In the genomic region with DNA sequence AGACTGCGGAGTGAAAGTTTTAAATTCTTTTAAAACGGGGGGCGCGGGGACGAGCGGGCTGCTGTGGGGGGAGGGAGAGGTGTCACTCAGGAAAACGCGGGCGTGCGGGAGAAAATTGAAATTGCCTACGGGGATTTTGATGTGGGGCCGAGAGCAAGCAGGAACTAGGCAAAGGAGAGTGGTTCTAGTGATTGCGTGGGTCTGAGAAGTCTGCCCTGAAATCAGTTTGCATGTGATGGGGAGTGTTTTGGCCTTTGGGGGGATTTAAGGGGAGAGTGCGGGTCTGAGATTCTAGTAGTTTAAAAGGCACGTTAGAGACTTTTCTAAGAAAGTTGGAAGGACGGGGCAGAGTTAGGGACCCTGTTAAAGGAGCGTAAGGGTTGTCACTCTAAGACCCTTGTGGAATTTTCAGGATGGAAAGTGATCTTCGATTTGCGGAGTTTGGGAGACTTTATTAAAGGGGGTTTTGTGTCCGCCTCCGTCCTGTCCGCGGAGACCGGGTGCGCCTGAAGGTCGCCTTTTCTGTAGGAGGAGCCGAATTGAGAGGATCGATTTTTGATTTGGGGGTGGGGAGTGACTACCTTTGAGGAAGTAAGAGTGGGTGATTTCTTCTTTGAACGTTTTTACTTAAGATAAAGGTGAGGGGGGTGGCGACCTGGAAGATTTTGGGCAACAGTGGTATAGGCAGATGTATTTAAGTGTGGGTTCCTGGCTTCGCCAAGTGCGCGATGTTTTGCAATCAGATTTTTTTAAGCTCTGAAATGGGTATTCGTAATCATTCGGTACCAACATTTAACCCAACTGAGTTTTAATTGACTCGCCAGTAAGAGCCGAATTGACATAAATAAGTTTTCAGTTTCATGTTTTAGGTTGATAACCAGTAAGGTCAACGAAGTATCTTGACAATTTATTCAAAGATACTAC, we compare ENCODE assay signal across 8 cellular contexts. TPM values are rescaled to one million over a fixed set of nuclear protein-coding genes. Genes with fewer than 3 reads are reported as not detected.
DNase-seq lines count a peak whose midpoint lies in the region; ATAC-seq and TF ChIP-seq lines count a peak whose summit lies in the region.

No MANE protein-coding gene starts in this region.

- H3K27me3 ChIP-seq in upper lobe of left lung = no peaks in the 10 kb centered on the region

- H3K4me3 ChIP-seq in coronary artery (peak overlapping the region; percentile 90), mesodermal cell (ENCODE audit: extremely low read depth, insufficient read depth, low read length, poor library complexity, severe bottlenecking) (peak overlapping the region; percentile 92), upper lobe of left lung (peak overlapping the region; percentile 67 to 89 (median 72))

- peak; percentile 15 for ATAC-seq in HG03135 (IDR thresholded peaks at IDR 0.05; ENCODE audit: unreplicated experiment)
- peak; percentile 15 for ATAC-seq in SK-N-SH treated with all-trans-retinoic acid at 6 μM for 48 hours
- ATAC-seq in upper lobe of left lung (ENCODE audit: low FRiP score in 2 of 2) = peak; percentile 19 to 29

- H3K9me3 ChIP-seq in mesodermal cell (ENCODE audit: control insufficient read depth, low read length) (no peaks in the 10 kb centered on the region), upper lobe of left lung (no peaks in the 10 kb centered on the region)

- peaks cover 4% of the 10 kb centered on the region for H3K36me3 ChIP-seq in mesodermal cell (ENCODE audit: control insufficient read depth, insufficient read depth, low read length)
- H3K36me3 ChIP-seq in upper lobe of left lung = no peaks in the 10 kb centered on the region

- H3K4me1 ChIP-seq in mesodermal cell (ENCODE audit: control insufficient read depth, insufficient read depth, low read length, poor library complexity, severe bottlenecking) (peaks cover 22% of the 10 kb centered on the region), upper lobe of left lung (peaks cover 10 to 40% (median 21%) of the 10 kb centered on the region in 4 donors)

- DNase-seq in DMS53 (lab: John Stamatoyannopoulos, UW) = peak; percentile 50
- no peak for DNase-seq in DMS53 treated with DMSO at 0.1 percent for 48 hours (lab: John Stamatoyannopoulos, UW; ENCODE audit: unreplicated experiment)
- DNase-seq in coronary artery (ENCODE audit: low spot score) = no peak
- peak; percentile 20 to 22 for DNase-seq in upper lobe of left lung
- DNase-seq in amniotic stem cell (lab: John Stamatoyannopoulos, UW) = no peak

- TF ChIP-seq CTCF in coronary artery (IDR thresholded peaks at IDR 0.05) = no peak
- TF ChIP-seq CTCF in upper lobe of left lung (IDR thresholded peaks at IDR 0.05) = no peak

- TF ChIP-seq EP300 in upper lobe of left lung (IDR thresholded peaks at IDR 0.05) = no peak

- peak overlapping the region; percentile 95 to 97 for H3K27ac ChIP-seq in coronary artery
- peak overlapping the region; percentile 100 for H3K27ac ChIP-seq in mesodermal cell (ENCODE audit: low read depth, low read length, severe bottlenecking)
- peak overlapping the region; percentile 92 to 98 (median 95) for H3K27ac ChIP-seq in upper lobe of left lung

- 1 to 2% methylated on average over 19 to 30 of the region's 38 CpGs for WGBS in mesodermal cell (ENCODE audit: insufficient coverage in 2 of 2), 2 experiments
- 2% methylated on average over 38 of the region's 38 CpGs for WGBS in upper lobe of left lung, 2 donors

- TF ChIP-seq POLR2A in upper lobe of left lung (IDR thresholded peaks at IDR 0.05) = no peak

TF ChIP-seq in SK-N-SH treated with all-trans-retinoic acid at 6 μM for 48 hours, 23 proteins besides CTCF, POLR2A, EP300 and RAD21 (continues in another document):
- TF ChIP-seq, protein P1, sequence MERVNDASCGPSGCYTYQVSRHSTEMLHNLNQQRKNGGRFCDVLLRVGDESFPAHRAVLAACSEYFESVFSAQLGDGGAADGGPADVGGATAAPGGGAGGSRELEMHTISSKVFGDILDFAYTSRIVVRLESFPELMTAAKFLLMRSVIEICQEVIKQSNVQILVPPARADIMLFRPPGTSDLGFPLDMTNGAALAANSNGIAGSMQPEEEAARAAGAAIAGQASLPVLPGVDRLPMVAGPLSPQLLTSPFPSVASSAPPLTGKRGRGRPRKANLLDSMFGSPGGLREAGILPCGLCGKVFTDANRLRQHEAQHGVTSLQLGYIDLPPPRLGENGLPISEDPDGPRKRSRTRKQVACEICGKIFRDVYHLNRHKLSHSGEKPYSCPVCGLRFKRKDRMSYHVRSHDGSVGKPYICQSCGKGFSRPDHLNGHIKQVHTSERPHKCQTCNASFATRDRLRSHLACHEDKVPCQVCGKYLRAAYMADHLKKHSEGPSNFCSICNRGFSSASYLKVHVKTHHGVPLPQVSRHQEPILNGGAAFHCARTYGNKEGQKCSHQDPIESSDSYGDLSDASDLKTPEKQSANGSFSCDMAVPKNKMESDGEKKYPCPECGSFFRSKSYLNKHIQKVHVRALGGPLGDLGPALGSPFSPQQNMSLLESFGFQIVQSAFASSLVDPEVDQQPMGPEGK (CRISPR knock-in tag; IDR thresholded peaks at IDR 0.05; ENCODE audit: borderline replicate concordance) = no peak
- TF ChIP-seq, protein P2, sequence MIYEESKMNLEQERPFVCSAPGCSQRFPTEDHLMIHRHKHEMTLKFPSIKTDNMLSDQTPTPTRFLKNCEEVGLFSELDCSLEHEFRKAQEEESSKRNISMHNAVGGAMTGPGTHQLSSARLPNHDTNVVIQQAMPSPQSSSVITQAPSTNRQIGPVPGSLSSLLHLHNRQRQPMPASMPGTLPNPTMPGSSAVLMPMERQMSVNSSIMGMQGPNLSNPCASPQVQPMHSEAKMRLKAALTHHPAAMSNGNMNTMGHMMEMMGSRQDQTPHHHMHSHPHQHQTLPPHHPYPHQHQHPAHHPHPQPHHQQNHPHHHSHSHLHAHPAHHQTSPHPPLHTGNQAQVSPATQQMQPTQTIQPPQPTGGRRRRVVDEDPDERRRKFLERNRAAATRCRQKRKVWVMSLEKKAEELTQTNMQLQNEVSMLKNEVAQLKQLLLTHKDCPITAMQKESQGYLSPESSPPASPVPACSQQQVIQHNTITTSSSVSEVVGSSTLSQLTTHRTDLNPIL (CRISPR knock-in tag; IDR thresholded peaks at IDR 0.05; ENCODE audit: low read depth) = no peak
- TF ChIP-seq, protein P3, sequence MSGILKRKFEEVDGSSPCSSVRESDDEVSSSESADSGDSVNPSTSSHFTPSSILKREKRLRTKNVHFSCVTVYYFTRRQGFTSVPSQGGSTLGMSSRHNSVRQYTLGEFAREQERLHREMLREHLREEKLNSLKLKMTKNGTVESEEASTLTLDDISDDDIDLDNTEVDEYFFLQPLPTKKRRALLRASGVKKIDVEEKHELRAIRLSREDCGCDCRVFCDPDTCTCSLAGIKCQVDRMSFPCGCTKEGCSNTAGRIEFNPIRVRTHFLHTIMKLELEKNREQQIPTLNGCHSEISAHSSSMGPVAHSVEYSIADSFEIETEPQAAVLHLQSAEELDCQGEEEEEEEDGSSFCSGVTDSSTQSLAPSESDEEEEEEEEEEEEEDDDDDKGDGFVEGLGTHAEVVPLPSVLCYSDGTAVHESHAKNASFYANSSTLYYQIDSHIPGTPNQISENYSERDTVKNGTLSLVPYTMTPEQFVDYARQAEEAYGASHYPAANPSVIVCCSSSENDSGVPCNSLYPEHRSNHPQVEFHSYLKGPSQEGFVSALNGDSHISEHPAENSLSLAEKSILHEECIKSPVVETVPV (CRISPR knock-in tag; IDR thresholded peaks at IDR 0.05) = no peak
- TF ChIP-seq ZFP30 (CRISPR knock-in tag; IDR thresholded peaks at IDR 0.05) = no peak
- TF ChIP-seq PPARA (CRISPR knock-in tag; IDR thresholded peaks at IDR 0.05; ENCODE audit: borderline replicate concordance) = no peak
- TF ChIP-seq TOX (CRISPR knock-in tag; IDR thresholded peaks at IDR 0.05; ENCODE audit: borderline replicate concordance) = no peak
- TF ChIP-seq GLIS3 (CRISPR knock-in tag; IDR thresholded peaks at IDR 0.05) = no peak
- no peak for TF ChIP-seq ZFP3 (CRISPR knock-in tag; IDR thresholded peaks at IDR 0.05)
- no peak for TF ChIP-seq ZNF565 (CRISPR knock-in tag; conservative IDR thresholded peaks at IDR 0.05; ENCODE audit: low read depth)
- TF ChIP-seq RARB (CRISPR knock-in tag; IDR thresholded peaks at IDR 0.05) = no peak
- no peak for TF ChIP-seq ZNF8 (CRISPR knock-in tag; IDR thresholded peaks at IDR 0.05)
- TF ChIP-seq CSDC2 (CRISPR knock-in tag; IDR thresholded peaks at IDR 0.05) = no peak
- no peak for TF ChIP-seq SNAI2 (CRISPR knock-in tag; IDR thresholded peaks at IDR 0.05)
- TF ChIP-seq, protein P4, sequence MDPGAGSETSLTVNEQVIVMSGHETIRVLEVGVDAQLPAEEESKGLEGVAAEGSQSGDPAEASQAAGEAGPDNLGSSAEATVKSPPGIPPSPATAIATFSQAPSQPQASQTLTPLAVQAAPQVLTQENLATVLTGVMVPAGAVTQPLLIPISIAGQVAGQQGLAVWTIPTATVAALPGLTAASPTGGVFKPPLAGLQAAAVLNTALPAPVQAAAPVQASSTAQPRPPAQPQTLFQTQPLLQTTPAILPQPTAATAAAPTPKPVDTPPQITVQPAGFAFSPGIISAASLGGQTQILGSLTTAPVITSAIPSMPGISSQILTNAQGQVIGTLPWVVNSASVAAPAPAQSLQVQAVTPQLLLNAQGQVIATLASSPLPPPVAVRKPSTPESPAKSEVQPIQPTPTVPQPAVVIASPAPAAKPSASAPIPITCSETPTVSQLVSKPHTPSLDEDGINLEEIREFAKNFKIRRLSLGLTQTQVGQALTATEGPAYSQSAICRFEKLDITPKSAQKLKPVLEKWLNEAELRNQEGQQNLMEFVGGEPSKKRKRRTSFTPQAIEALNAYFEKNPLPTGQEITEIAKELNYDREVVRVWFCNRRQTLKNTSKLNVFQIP (CRISPR knock-in tag; IDR thresholded peaks at IDR 0.05; ENCODE audit: borderline replicate concordance, low read depth) = no peak
- no peak for TF ChIP-seq OSR1 (CRISPR knock-in tag; IDR thresholded peaks at IDR 0.05)
- TF ChIP-seq ARNTL (CRISPR knock-in tag; IDR thresholded peaks at IDR 0.05; ENCODE audit: borderline replicate concordance, low read depth) = no peak

RNA-seq across cellular contexts. Expression of a gene that starts 1.1 kb away (rescaled TPM):
- polyA plus RNA-seq in mesodermal cell (2013, experiment 1 of 2) = 31.1 TPM
- 36.3 TPM for polyA plus RNA-seq in mesodermal cell (2013, experiment 2 of 2)
- total RNA-seq in upper lobe of left lung = 10 to 100 TPM in 5 of 6 donors, 1 to 10 TPM in 1; 6.7 to 43.1 (median 16.0) TPM

RNA-seq across cellular contexts. Expression of a gene that starts 56.4 kb away (rescaled TPM):
- polyA plus RNA-seq in mesodermal cell (2013, experiment 1 of 2) = 82.6 TPM
- 75.4 TPM for polyA plus RNA-seq in mesodermal cell (2013, experiment 2 of 2)
- total RNA-seq in upper lobe of left lung = 10 to 100 TPM in 5 of 6 donors, 1 to 10 TPM in 1; 7.7 to 31.9 (median 24.2) TPM

Comparison
In these comparisons a context has a peak if more than half of its experiments do, and no peak if none do; other contexts are left out.
1. DNase-seq: peak in DMS53 (single experiment) and upper lobe of left lung (2 of 2); none in DMS53 treated with DMSO at 0.1 percent for 48 hours (single experiment), coronary artery (single experiment) and amniotic stem cell (single experiment).
2. Peak in every context shown above with its lines, with median percentiles within 50 percentile points of each other: ATAC-seq, H3K27ac ChIP-seq and H3K4me3 ChIP-seq.